In genomic region chr1:97245682-97246081, GRCh38 we compare ENCODE assay signal across 17 cellular contexts.
A peak's percentile ranks its signal among the peaks of the same experiment; 100 is the strongest.
DNase-seq lines count a peak whose midpoint lies in the region; ATAC-seq and TF ChIP-seq lines count a peak whose summit lies in the region.
"Had no signal": no experiment of that assay in that cellular context is flagged by ENCODE, and none has a peak within 500 bp of the region (broad histone marks: within the 10 kb centered on the region; RNA-seq: fewer than 3 reads in every experiment).

No MANE protein-coding gene starts in this region.

- no peaks in the 10 kb centered on the region for H3K27me3 Mint-ChIP-seq in natural killer cell treated with Interleukin-12 subunit alpha and Interleukin-12 subunit beta and Interleukin-15 and Interleukin-18, amount 100 ng/mL, for 72 hours

- H3K36me3 Mint-ChIP-seq in natural killer cell treated with Interleukin-12 subunit alpha and Interleukin-12 subunit beta and Interleukin-15 and Interleukin-18, amount 100 ng/mL, for 72 hours: no peaks in the 10 kb centered on the region
- H3K36me3 Mint-ChIP-seq: natural killer cell had no signal

- intact Hi-C loops in heart left ventricle (cut with DNase I): loop anchor here in 7 of 10 donors (2.0 to 10.0 kb wide), 4 partner anchors 279 to 809 kb away; no protein-coding TSS in a partner anchor

- TF ChIP-seq CTCF in heart left ventricle (IDR thresholded peaks at IDR 0.05): no peak

- H3K4me1 Mint-ChIP-seq in natural killer cell treated with Interleukin-12 subunit alpha and Interleukin-12 subunit beta and Interleukin-15 and Interleukin-18, amount 100 ng/mL, for 72 hours (ENCODE audit: low read depth in 2 of 2): no peaks in the 10 kb centered on the region
- H3K4me1 Mint-ChIP-seq: natural killer cell had no signal

- H3K4me3 ChIP-seq in adipocyte (ENCODE audit: low read length) (peak overlapping the region; percentile 56), heart left ventricle (no peak overlapping the region)
- H3K4me3 ChIP-seq: breast epithelium, stomach had no signal

- TF ChIP-seq POLR2A in heart left ventricle (IDR thresholded peaks at IDR 0.05): no peak

- no peak overlapping the region for H3K27ac ChIP-seq in heart left ventricle
- H3K27ac ChIP-seq: breast epithelium, KMS-11, stomach had no signal

- no peaks in the 10 kb centered on the region for H3K27me3 ChIP-seq in adipocyte (replicated peaks; ENCODE audit: control insufficient read depth, insufficient read depth, low read length)
- H3K27me3 ChIP-seq in heart left ventricle: no peaks in the 10 kb centered on the region
- H3K27me3 ChIP-seq: breast epithelium, stomach had no signal

- H3K36me3 ChIP-seq in adipocyte (ENCODE audit: control insufficient read depth, insufficient read depth, low read length, severe bottlenecking): no peaks in the 10 kb centered on the region
- H3K36me3 ChIP-seq in heart left ventricle: no peaks in the 10 kb centered on the region
- H3K36me3 ChIP-seq: breast epithelium, stomach had no signal

- WGBS in heart left ventricle, 4 donors: 17 to 33% (median 20%) methylated on average over 1 of the region's 1 CpG

- no peaks in the 10 kb centered on the region for H3K9me3 ChIP-seq in adipocyte (ENCODE audit: control insufficient read depth, low read length)
- H3K9me3 ChIP-seq in heart left ventricle: no peaks in the 10 kb centered on the region
- H3K9me3 ChIP-seq: breast epithelium, stomach had no signal

- no peak overlapping the region for H3K4me3 Mint-ChIP-seq in natural killer cell treated with Interleukin-12 subunit alpha and Interleukin-12 subunit beta and Interleukin-15 and Interleukin-18, amount 100 ng/mL, for 72 hours
- H3K4me3 Mint-ChIP-seq: natural killer cell had no signal

- peak overlapping the region; percentile 22 for H3K9ac ChIP-seq in adipocyte (ENCODE audit: low read length)
- H3K9ac ChIP-seq: KMS-11 had no signal

- peak; percentile 41 to 80 (median 64) for ATAC-seq in heart left ventricle
- no peak for ATAC-seq in natural killer cell treated with Interleukin-12 subunit alpha and Interleukin-12 subunit beta and Interleukin-15 and Interleukin-18, amount 100 ng/mL, for 72 hours
- no peak for ATAC-seq in GM21381 (IDR thresholded peaks at IDR 0.05; ENCODE audit: unreplicated experiment)
- ATAC-seq: natural killer cell, Panc1 had no signal

- no peaks in the 10 kb centered on the region for H3K9me3 Mint-ChIP-seq in natural killer cell treated with Interleukin-12 subunit alpha and Interleukin-12 subunit beta and Interleukin-15 and Interleukin-18, amount 100 ng/mL, for 72 hours
- H3K9me3 Mint-ChIP-seq: natural killer cell had no signal

- H3K4me1 ChIP-seq in adipocyte (ENCODE audit: control insufficient read depth, insufficient read depth, low read length) (peaks cover 21% of the 10 kb centered on the region), heart left ventricle (peaks cover 0 to 10% (median 0%) of the 10 kb centered on the region in 12 donors)
- H3K4me1 ChIP-seq: breast epithelium had no signal

- H3K27ac Mint-ChIP-seq in natural killer cell treated with Interleukin-12 subunit alpha and Interleukin-12 subunit beta and Interleukin-15 and Interleukin-18, amount 100 ng/mL, for 72 hours: no peak overlapping the region
- H3K27ac Mint-ChIP-seq: natural killer cell had no signal

- peak; percentile 2 for DNase-seq in GM03348 (ENCODE audit: low spot score)
- peak; percentile 15 for DNase-seq in adipocyte (ENCODE audit: low read depth)
- DNase-seq in heart left ventricle: no peak
- peak; percentile 22 for DNase-seq in pons (ENCODE audit: low spot score)
- no peak for DNase-seq in natural killer cell treated with Interleukin-12 subunit alpha and Interleukin-12 subunit beta and Interleukin-15 and Interleukin-18, amount 100 ng/mL, for 72 hours (ENCODE audit: low spot score)
- no peak for DNase-seq in COR-L47 (lab: John Stamatoyannopoulos, UW)
- DNase-seq in stimulated activated CD4-positive, alpha-beta T cell treated with anti-CD3 and anti-CD28 coated beads, Interleukin-12 subunit alpha, Interleukin-12 subunit beta, amount 100 ng/mL, for 4 hours: no peak
- DNase-seq: activated naive CD4-positive, alpha-beta T cell treated with Interleukin-2 at 50 U/mL for 16 hours; C1 segment of cervical spinal cord; natural killer cell; NCI-H1417 treated with DMSO at 0.1 percent for 48 hours; NCI-H524; stomach had no signal

Comparison
In these comparisons a context has a peak if more than half of its experiments do, and no peak if none do; other contexts are left out.
1. DNase-seq: peak in GM03348 (single experiment), adipocyte (single experiment) and pons (single experiment); none in heart left ventricle (0 of 5), natural killer cell treated with Interleukin-12 subunit alpha and Interleukin-12 subunit beta and Interleukin-15 and Interleukin-18, amount 100 ng/mL, for 72 hours (single experiment), COR-L47 (single experiment) and stimulated activated CD4-positive, alpha-beta T cell treated with anti-CD3 and anti-CD28 coated beads, Interleukin-12 subunit alpha, Interleukin-12 subunit beta, amount 100 ng/mL, for 4 hours (single experiment).
2. ATAC-seq: peak in heart left ventricle (4 of 4); none in natural killer cell treated with Interleukin-12 subunit alpha and Interleukin-12 subunit beta and Interleukin-15 and Interleukin-18, amount 100 ng/mL, for 72 hours (0 of 2) and GM21381 (single experiment).